Comparison of ENCODE assay signal across 15 cellular contexts in the genomic region with DNA sequence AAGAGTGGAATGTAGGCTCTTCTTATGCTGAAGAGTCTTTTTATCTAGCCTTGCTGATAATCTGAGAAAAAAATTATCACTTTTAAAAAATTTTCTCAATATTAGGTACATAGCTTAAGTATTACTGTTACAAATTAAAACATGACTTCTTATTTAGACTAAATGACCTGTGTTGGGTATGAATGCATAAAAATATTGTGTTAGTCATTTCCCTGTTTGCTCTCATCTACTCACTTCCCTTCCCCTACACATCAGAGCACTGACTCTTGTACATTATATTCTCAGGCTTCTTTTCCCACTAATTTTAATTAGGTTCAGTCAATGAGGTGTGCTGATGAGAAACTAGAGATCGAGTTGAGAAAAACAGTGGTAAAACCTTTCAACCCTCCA.
DNase-seq lines count a peak whose midpoint lies in the region; ATAC-seq and TF ChIP-seq lines count a peak whose summit lies in the region.
"Had no signal": no experiment of that assay in that cellular context is flagged by ENCODE, and none has a peak within 500 bp of the region (broad histone marks: within the 10 kb centered on the region; RNA-seq: fewer than 3 reads in every experiment).

No MANE protein-coding gene starts in this region.

- H3K36me3 Mint-ChIP-seq in natural killer cell treated with Interleukin-12 subunit alpha and Interleukin-12 subunit beta and Interleukin-15 and Interleukin-18, amount 100 ng/mL, for 72 hours = no peaks in the 10 kb centered on the region

- no peaks in the 10 kb centered on the region for H4K20me1 ChIP-seq in SU-DHL-6 (ENCODE audit: low read depth, low read length)

- H3K9ac ChIP-seq in SU-DHL-6 (ENCODE audit: low read length) = no peak overlapping the region
- H3K9ac ChIP-seq: GM23248 had no signal

- peak; percentile 41 for ATAC-seq in GM18861 (IDR thresholded peaks at IDR 0.05; ENCODE audit: unreplicated experiment)
- ATAC-seq in HG03060 (IDR thresholded peaks at IDR 0.05; ENCODE audit: low read depth, unreplicated experiment) = peak; percentile 37
- no peak for ATAC-seq in natural killer cell treated with Interleukin-12 subunit alpha and Interleukin-12 subunit beta and Interleukin-15 and Interleukin-18, amount 100 ng/mL, for 72 hours
- ATAC-seq: esophagus mucosa; HepG2; sciatic nerve; stimulated activated naive CD8-positive, alpha-beta T cell treated with anti-CD3 and anti-CD28 coated beads, Interleukin-15, Interleukin-2, amounts not matched to agents 100 U/mL and 50 U/mL, for 24 hours had no signal

- no peaks in the 10 kb centered on the region for H3K27me3 Mint-ChIP-seq in natural killer cell treated with Interleukin-12 subunit alpha and Interleukin-12 subunit beta and Interleukin-15 and Interleukin-18, amount 100 ng/mL, for 72 hours

- no peaks in the 10 kb centered on the region for H3K79me2 ChIP-seq in SU-DHL-6 (ENCODE audit: insufficient read depth, low read length)

- H3K4me1 Mint-ChIP-seq in natural killer cell treated with Interleukin-12 subunit alpha and Interleukin-12 subunit beta and Interleukin-15 and Interleukin-18, amount 100 ng/mL, for 72 hours (ENCODE audit: low read depth in 2 of 2) = peaks cover 10 to 27% of the 10 kb centered on the region in 2 donors

- peak overlapping the region; percentile 67 to 78 for H3K27ac Mint-ChIP-seq in natural killer cell treated with Interleukin-12 subunit alpha and Interleukin-12 subunit beta and Interleukin-15 and Interleukin-18, amount 100 ng/mL, for 72 hours

- no peak overlapping the region for H3K27ac ChIP-seq in SU-DHL-6 (ENCODE audit: low read depth, low read length)
- H3K27ac ChIP-seq: GM23248 had no signal

- no peak overlapping the region for H3K4me2 ChIP-seq in SU-DHL-6 (ENCODE audit: low read depth, low read length, poor library complexity, severe bottlenecking)

- DNase-seq in natural killer cell treated with Interleukin-12 subunit alpha and Interleukin-12 subunit beta and Interleukin-15 and Interleukin-18, amount 100 ng/mL, for 72 hours (ENCODE audit: low spot score) = no peak
- DNase-seq in T-helper 2 cell (no peak), H7 (no peak)
- DNase-seq in NK-92 treated with Interleukin-12 subunit alpha and Interleukin-12 subunit beta, amount 100 ng/mL, for 24 hours (lab: John Stamatoyannopoulos, UW) = no peak
- DNase-seq: activated naive CD4-positive, alpha-beta T cell treated with Interleukin-2 at 50 U/mL for 16 hours; GM23248; stimulated activated CD4-positive, alpha-beta T cell treated with anti-CD3 and anti-CD28 coated beads, Interleukin-4, amount 100 ng/mL, for 24 hours; stimulated activated naive CD8-positive, alpha-beta T cell treated with anti-CD3 and anti-CD28 coated beads, Interleukin-15, Interleukin-2, amounts not matched to agents 100 U/mL and 50 U/mL, for 24 hours had no signal

- no peaks in the 10 kb centered on the region for H3F3A ChIP-seq in SU-DHL-6 (ENCODE audit: insufficient read depth)

- peaks cover 3% of the 10 kb centered on the region for H3K9me3 Mint-ChIP-seq in natural killer cell treated with Interleukin-12 subunit alpha and Interleukin-12 subunit beta and Interleukin-15 and Interleukin-18, amount 100 ng/mL, for 72 hours
- H3K9me3 Mint-ChIP-seq: nephron had no signal

- peak overlapping the region; percentile 80 for H3K4me3 Mint-ChIP-seq in natural killer cell treated with Interleukin-12 subunit alpha and Interleukin-12 subunit beta and Interleukin-15 and Interleukin-18, amount 100 ng/mL, for 72 hours
- H3K4me3 Mint-ChIP-seq: nephron had no signal

- no peak for TF ChIP-seq CTCF in SU-DHL-6 (IDR thresholded peaks at IDR 0.05; ENCODE audit: insufficient read depth, low read length, poor library complexity, severe bottlenecking)

- no peak overlapping the region for H3K4me3 ChIP-seq in SU-DHL-6 (ENCODE audit: insufficient read depth, low read length, poor library complexity, severe bottlenecking)
- no peak overlapping the region for H3K4me3 ChIP-seq in H7 (ENCODE audit: insufficient read depth, low read depth, low read length)
- H3K4me3 ChIP-seq: GM23248 had no signal

- no peaks in the 10 kb centered on the region for H3K27me3 ChIP-seq in SU-DHL-6 (ENCODE audit: low read length)
- H3K27me3 ChIP-seq in H7 (ENCODE audit: control insufficient read depth, insufficient read depth, low read length) = no peaks in the 10 kb centered on the region

- H2AFZ ChIP-seq in SU-DHL-6 (ENCODE audit: low read depth, low read length, severe bottlenecking) = peak overlapping the region; percentile 13
- H2AFZ ChIP-seq: GM23248 had no signal

- H3K9me3 ChIP-seq in SU-DHL-6 (ENCODE audit: insufficient read depth, low read length) = no peaks in the 10 kb centered on the region

- H3K9me2 ChIP-seq in SU-DHL-6 (replicated peaks; ENCODE audit: insufficient read depth, low read length) = no peaks in the 10 kb centered on the region

- H3K36me3 ChIP-seq in SU-DHL-6 (ENCODE audit: low read length) (no peaks in the 10 kb centered on the region), H7 (replicated peaks; ENCODE audit: control insufficient read depth, insufficient read depth, low read length) (no peaks in the 10 kb centered on the region)

Comparison
In these comparisons a context has a peak if more than half of its experiments do, and no peak if none do; other contexts are left out.
1. ATAC-seq: peak in GM18861 (single experiment) and HG03060 (single experiment); none in natural killer cell treated with Interleukin-12 subunit alpha and Interleukin-12 subunit beta and Interleukin-15 and Interleukin-18, amount 100 ng/mL, for 72 hours (0 of 2).